8 cellular contexts compared by ENCODE assay signal in genomic region chr10:43204943-43205671, GRCh38.
DNase-seq lines count a peak whose midpoint lies in the region; ATAC-seq and TF ChIP-seq lines count a peak whose summit lies in the region.

No MANE protein-coding gene starts in this region.

- no peak overlapping the region for H3K4me3 Mint-ChIP-seq in Calu3 (ENCODE audit: low read depth, unreplicated experiment)

- DNase-seq in Calu3 (peak; percentile 63), OCI-M1 (lab: John Stamatoyannopoulos, UW) (peak; percentile 68), glomerular visceral epithelial cell (ENCODE audit: extremely low spot score) (peak; percentile 55), pulmonary artery endothelial cell (ENCODE audit: low read depth, low spot score) (peak; percentile 15), OCI-M2 (lab: John Stamatoyannopoulos, UW; ENCODE audit: unreplicated experiment) (no peak)
- peak; percentile 35 for DNase-seq in activated effector memory CD4-positive, alpha-beta T cell treated with Interleukin-2 at 50 U/mL for 16 hours

- no peaks in the 10 kb centered on the region for H3K4me1 Mint-ChIP-seq in Calu3 (ENCODE audit: low read depth, unreplicated experiment)

- intact Hi-C loops in Calu3 (cut with micrococcal nuclease; ENCODE audit: unreplicated experiment) = loop anchor here (5.0 kb wide), 1 partner anchor 147 kb away; no protein-coding TSS in a partner anchor

- peak; percentile 74 for TF ChIP-seq CTCF in Calu3 (IDR thresholded peaks at IDR 0.05; ENCODE audit: unreplicated experiment)

- no peaks in the 10 kb centered on the region for H3K9me3 Mint-ChIP-seq in Calu3 (ENCODE audit: low read depth, unreplicated experiment)

- no peaks in the 10 kb centered on the region for H3K27me3 Mint-ChIP-seq in Calu3 (ENCODE audit: unreplicated experiment)

- H3K27ac Mint-ChIP-seq in Calu3 (ENCODE audit: unreplicated experiment) = no peak overlapping the region

- CTCF ChIA-PET in Calu3 (lab: Charles Lee) = interaction anchor here (0.5 to 1.4 kb wide), 3 partner anchors 51 to 198 kb away, joined by 3 to 6 read pairs (median 4); no protein-coding TSS in a partner anchor

- peak; percentile 71 for ATAC-seq in GM19328 (IDR thresholded peaks at IDR 0.05; ENCODE audit: unreplicated experiment)
- ATAC-seq in HG03342 (IDR thresholded peaks at IDR 0.05; ENCODE audit: unreplicated experiment) = peak; percentile 63

- no TSS peak for BruUV-seq in Calu3 (replicated peaks; lab: Mats Ljungman, UMichigan)

- H3K36me3 Mint-ChIP-seq in Calu3 (ENCODE audit: insufficient read depth, unreplicated experiment) = no peaks in the 10 kb centered on the region
